Comparison of ENCODE assay signal across 10 cellular contexts in genomic region chr17:1574697-1575471, GRCh38. TPM values are rescaled to one million over a fixed set of nuclear protein-coding genes. Genes with fewer than 3 reads are reported as not detected.
DNase-seq lines count a peak whose midpoint lies in the region; TF ChIP-seq lines count a peak whose summit lies in the region.
"Had no signal": no experiment of that assay in that cellular context is flagged by ENCODE, and none has a peak within 500 bp of the region (broad histone marks: within the 10 kb centered on the region; RNA-seq: fewer than 3 reads in every experiment).

No MANE protein-coding gene starts in this region.

- H3K4ac ChIP-seq in trophoblast cell (ENCODE audit: low read depth, low read length): no peak overlapping the region

- DNase-seq in trophoblast cell: peak in 1 of 2 donors; percentile 25
- no peak for DNase-seq in NOMO-1 treated with DMSO at 0.1 percent for 48 hours (lab: John Stamatoyannopoulos, UW; ENCODE audit: unreplicated experiment)
- DNase-seq in neural progenitor cell (ENCODE audit: low spot score): no peak
- no peak for DNase-seq in activated T-cell treated with anti-CD3 and anti-CD28 coated beads for 4 hours
- no peak for DNase-seq in D341Med (ENCODE audit: low spot score)

- H4K8ac ChIP-seq in trophoblast cell (ENCODE audit: low read depth, low read length): peak overlapping the region; percentile 56

- H2BK5ac ChIP-seq in trophoblast cell (ENCODE audit: low read depth, low read length, poor library complexity): peak overlapping the region; percentile 4

- H3K9me3 Mint-ChIP-seq in dendritic cell treated with granulocyte-macrophage colony-stimulating factor and Interleukin-4, amounts not matched to agents 40 ng/mL and 50 ng/mL, for 4 days: no peaks in the 10 kb centered on the region
- H3K9me3 Mint-ChIP-seq in neural progenitor cell: no peaks in the 10 kb centered on the region
- H3K9me3 Mint-ChIP-seq: activated CD4-positive, alpha-beta memory T cell treated with anti-CD3 and anti-CD28 coated beads for 36 hours; CD4-positive, alpha-beta memory T cell had no signal

- peak overlapping the region; percentile 52 to 87 (median 82) for H3K9ac ChIP-seq in BLaER1 treated with 17β-estradiol and CSF1 and Interleukin-3, amounts not matched to agents 10 nM and 100 nM
- no peak overlapping the region for H3K9ac ChIP-seq in trophoblast cell (ENCODE audit: low read length)
- no peak overlapping the region for H3K9ac ChIP-seq in neural progenitor cell

- H3K23ac ChIP-seq in trophoblast cell (ENCODE audit: low read length): no peak overlapping the region

- peak overlapping the region; percentile 87 to 100 (median 95) for H3K4me2 ChIP-seq in BLaER1 treated with 17β-estradiol and CSF1 and Interleukin-3, amounts not matched to agents 10 nM and 100 nM
- H3K4me2 ChIP-seq in trophoblast cell (ENCODE audit: low read length) (no peak overlapping the region), neural progenitor cell (no peak overlapping the region)

- peak overlapping the region; percentile 78 to 99 (median 95) for H3K27ac ChIP-seq in BLaER1 treated with 17β-estradiol and CSF1 and Interleukin-3, amounts not matched to agents 10 nM and 100 nM
- no peak overlapping the region for H3K27ac ChIP-seq in trophoblast cell (ENCODE audit: low read depth, low read length)
- H3K27ac ChIP-seq in neural progenitor cell: no peak overlapping the region

- H3K4me1 ChIP-seq in BLaER1 treated with 17β-estradiol and CSF1 and Interleukin-3, amounts not matched to agents 10 nM and 100 nM: peaks cover 67 to 92% (median 85%) of the 10 kb centered on the region in 10 experiments
- H3K4me1 ChIP-seq in trophoblast cell (ENCODE audit: control insufficient read depth in 1 of 2, insufficient read depth in 2 of 2, low read length in 2 of 2) (peaks cover 15 to 19% of the 10 kb centered on the region in 2 experiments), neural progenitor cell (peaks cover 6% of the 10 kb centered on the region)

- no peak for TF ChIP-seq RAD21 in Ishikawa (IDR thresholded peaks at IDR 0.05; ENCODE audit: low read depth)

- intact Hi-C loops in dendritic cell treated with granulocyte-macrophage colony-stimulating factor and Interleukin-4, amounts not matched to agents 40 ng/mL and 50 ng/mL, for 4 days (cut with micrococcal nuclease): loop anchor here (10.0 kb wide), 1 partner anchor 820 kb away; no protein-coding TSS in a partner anchor

- TF ChIP-seq EP300 in Ishikawa (IDR thresholded peaks at IDR 0.05; ENCODE audit: borderline replicate concordance): no peak

- peaks cover 6% of the 10 kb centered on the region for H3F3A ChIP-seq in neural progenitor cell (ENCODE audit: low read depth)

- peaks cover 16% of the 10 kb centered on the region for H3K79me1 ChIP-seq in trophoblast cell (ENCODE audit: low read length)

- H3K36me3 Mint-ChIP-seq in dendritic cell treated with granulocyte-macrophage colony-stimulating factor and Interleukin-4, amounts not matched to agents 40 ng/mL and 50 ng/mL, for 4 days (ENCODE audit: low read depth): peaks cover 67% of the 10 kb centered on the region
- no peaks in the 10 kb centered on the region for H3K36me3 Mint-ChIP-seq in neural progenitor cell
- H3K36me3 Mint-ChIP-seq: activated CD4-positive, alpha-beta memory T cell treated with anti-CD3 and anti-CD28 coated beads for 36 hours; CD4-positive, alpha-beta memory T cell had no signal

- no peaks in the 10 kb centered on the region for H3K27me3 Mint-ChIP-seq in dendritic cell treated with granulocyte-macrophage colony-stimulating factor and Interleukin-4, amounts not matched to agents 40 ng/mL and 50 ng/mL, for 4 days
- peaks cover 2% of the 10 kb centered on the region for H3K27me3 Mint-ChIP-seq in neural progenitor cell (ENCODE audit: insufficient read depth, low read depth)
- H3K27me3 Mint-ChIP-seq: activated CD4-positive, alpha-beta memory T cell treated with anti-CD3 and anti-CD28 coated beads for 36 hours; CD4-positive, alpha-beta memory T cell had no signal

- H3K27ac Mint-ChIP-seq in dendritic cell treated with granulocyte-macrophage colony-stimulating factor and Interleukin-4, amounts not matched to agents 40 ng/mL and 50 ng/mL, for 4 days: peak overlapping the region; percentile 99
- H3K27ac Mint-ChIP-seq in neural progenitor cell: no peak overlapping the region
- H3K27ac Mint-ChIP-seq: activated CD4-positive, alpha-beta memory T cell treated with anti-CD3 and anti-CD28 coated beads for 36 hours had no signal

- no peaks in the 10 kb centered on the region for H3K27me3 ChIP-seq in BLaER1 treated with 17β-estradiol and CSF1 and Interleukin-3, amounts not matched to agents 10 nM and 100 nM
- H3K27me3 ChIP-seq in trophoblast cell (ENCODE audit: insufficient read depth, low read length) (no peaks in the 10 kb centered on the region), neural progenitor cell (no peaks in the 10 kb centered on the region)

- H2BK12ac ChIP-seq in trophoblast cell (ENCODE audit: low read length): peak overlapping the region; percentile 67

- H3K4me1 Mint-ChIP-seq in dendritic cell treated with granulocyte-macrophage colony-stimulating factor and Interleukin-4, amounts not matched to agents 40 ng/mL and 50 ng/mL, for 4 days (ENCODE audit: low read depth): peaks cover 83% of the 10 kb centered on the region
- peaks cover 7% of the 10 kb centered on the region for H3K4me1 Mint-ChIP-seq in neural progenitor cell

- H3K14ac ChIP-seq in trophoblast cell (ENCODE audit: low read length): peak overlapping the region; percentile 27

- H3K79me2 ChIP-seq in trophoblast cell (ENCODE audit: control insufficient read depth, insufficient read depth, low read length, poor library complexity) (no peaks in the 10 kb centered on the region), neural progenitor cell (ENCODE audit: low read depth) (no peaks in the 10 kb centered on the region)

- no peaks in the 10 kb centered on the region for H4K20me1 ChIP-seq in BLaER1 treated with 17β-estradiol and CSF1 and Interleukin-3, amounts not matched to agents 10 nM and 100 nM
- H4K20me1 ChIP-seq in neural progenitor cell (ENCODE audit: low read depth): no peaks in the 10 kb centered on the region

- peak overlapping the region; percentile 9 to 69 (median 54); a peak in 18 of 20 replicates for H3K4me3 ChIP-seq in BLaER1 treated with 17β-estradiol and CSF1 and Interleukin-3, amounts not matched to agents 10 nM and 100 nM
- H3K4me3 ChIP-seq in trophoblast cell (ENCODE audit: low read depth, low read length) (no peak overlapping the region), neural progenitor cell (no peak overlapping the region)

- H2AK5ac ChIP-seq in trophoblast cell (ENCODE audit: low read length): peak overlapping the region; percentile 43

- no CpG with 5 or more reads among the region's 45 CpGs for WGBS in trophoblast cell (ENCODE audit: extremely low coverage, insufficient coverage, insufficient read length)

- no peak overlapping the region for H2BK120ac ChIP-seq in trophoblast cell (ENCODE audit: insufficient read depth, low read length, poor library complexity)

- H3K36me3 ChIP-seq in BLaER1 treated with 17β-estradiol and CSF1 and Interleukin-3, amounts not matched to agents 10 nM and 100 nM: peaks cover 0 to 45% (median 13%) of the 10 kb centered on the region in 11 experiments; a peak in 10 of 22 replicates
- H3K36me3 ChIP-seq in trophoblast cell (ENCODE audit: control insufficient read depth in 1 of 2, insufficient read depth in 2 of 2, low read length in 2 of 2) (peaks cover 4 to 20% of the 10 kb centered on the region in 2 experiments), neural progenitor cell (no peaks in the 10 kb centered on the region)

- peak overlapping the region; percentile 56 for H4K91ac ChIP-seq in trophoblast cell (ENCODE audit: low read depth, low read length)

- H2AFZ ChIP-seq in trophoblast cell (ENCODE audit: insufficient read depth, low read length, poor library complexity) (peak overlapping the region; percentile 37), neural progenitor cell (replicated peaks) (no peak overlapping the region)

- peak overlapping the region; percentile 2 for H3K18ac ChIP-seq in trophoblast cell (ENCODE audit: low read length)

- H4K12ac ChIP-seq in trophoblast cell (ENCODE audit: low read depth, low read length): no peak overlapping the region

- TF ChIP-seq CTCF in neural progenitor cell (IDR thresholded peaks at IDR 0.05): no peak

- H3K4me3 Mint-ChIP-seq in dendritic cell treated with granulocyte-macrophage colony-stimulating factor and Interleukin-4, amounts not matched to agents 40 ng/mL and 50 ng/mL, for 4 days: peak overlapping the region; percentile 44
- H3K4me3 Mint-ChIP-seq in neural progenitor cell: no peak overlapping the region
- H3K4me3 Mint-ChIP-seq: activated CD4-positive, alpha-beta memory T cell treated with anti-CD3 and anti-CD28 coated beads for 36 hours had no signal

- H3K9me3 ChIP-seq in BLaER1 treated with 17β-estradiol and CSF1 and Interleukin-3, amounts not matched to agents 10 nM and 100 nM (replicated peaks in 1 of 11): no peaks in the 10 kb centered on the region
- H3K9me3 ChIP-seq in trophoblast cell (ENCODE audit: insufficient read depth, low read depth, low read length): peaks cover 2% of the 10 kb centered on the region
- H3K9me3 ChIP-seq in neural progenitor cell (ENCODE audit: low read depth): no peaks in the 10 kb centered on the region

TF ChIP-seq in Ishikawa, 13 proteins besides CTCF, POLR2A, EP300 and RAD21:
- TF ChIP-seq YY1 (IDR thresholded peaks at IDR 0.05; ENCODE audit: low read depth) (no peak), ZBTB7A (IDR thresholded peaks at IDR 0.05; ENCODE audit: low read depth) (peak; percentile 9; the same call in 1 of the 2 replicates)

RNA-seq across cellular contexts. Expression of gene PITPNA, which starts 12.3 kb away (rescaled TPM):
- polyA plus RNA-seq in trophoblast cell (2013): 132 and 135 TPM in 2 replicates
- 25.3 and 29.6 TPM in 2 replicates for total RNA-seq in neural progenitor cell (ENCODE audit: low replicate concordance)

RNA-seq across cellular contexts. Expression of gene SLC43A2, which starts 53.8 kb away (rescaled TPM):
- polyA plus RNA-seq in trophoblast cell (2013): 96.8 and 110 TPM in 2 replicates
- total RNA-seq in neural progenitor cell (ENCODE audit: low replicate concordance): 6.8 and 18.4 TPM in 2 replicates

RNA-seq across cellular contexts. Expression of gene INPP5K, which starts 58.5 kb away (rescaled TPM):
- 22.0 and 24.5 TPM in 2 replicates for polyA plus RNA-seq in trophoblast cell (2013)
- 11.7 and 20.9 TPM in 2 replicates for total RNA-seq in neural progenitor cell (ENCODE audit: low replicate concordance)

Comparison
In these comparisons a context has a peak if more than half of its experiments do, and no peak if none do; other contexts are left out.
1. H3K27ac ChIP-seq: peak in BLaER1 treated with 17β-estradiol and CSF1 and Interleukin-3, amounts not matched to agents 10 nM and 100 nM (11 of 11); none in trophoblast cell (single experiment) and neural progenitor cell (single experiment).
2. H3K4me2 ChIP-seq: peak in BLaER1 treated with 17β-estradiol and CSF1 and Interleukin-3, amounts not matched to agents 10 nM and 100 nM (11 of 11); none in trophoblast cell (single experiment) and neural progenitor cell (single experiment).
3. H3K4me3 ChIP-seq: peak in BLaER1 treated with 17β-estradiol and CSF1 and Interleukin-3, amounts not matched to agents 10 nM and 100 nM (10 of 10); none in trophoblast cell (single experiment) and neural progenitor cell (single experiment).
4. H3K9ac ChIP-seq: peak in BLaER1 treated with 17β-estradiol and CSF1 and Interleukin-3, amounts not matched to agents 10 nM and 100 nM (11 of 11); none in trophoblast cell (single experiment) and neural progenitor cell (single experiment).